ENCODE assay signal across 19 cellular contexts in genomic region chr10:43106256-43107091, GRCh38. TPM values are rescaled to one million over a fixed set of nuclear protein-coding genes. Genes with fewer than 3 reads are reported as not detected.
DNase-seq lines count a peak whose midpoint lies in the region; ATAC-seq and TF ChIP-seq lines count a peak whose summit lies in the region.
"Had no signal": no experiment of that assay in that cellular context is flagged by ENCODE, and none has a peak within 500 bp of the region (broad histone marks: within the 10 kb centered on the region; RNA-seq: fewer than 3 reads in every experiment).

No MANE protein-coding gene starts in this region.

- peak overlapping the region in 5 of 8 donors; percentile 12 to 64 (median 50) for H3K4me3 Mint-ChIP-seq in CD4-positive, alpha-beta memory T cell
- peak overlapping the region; percentile 75 for H3K4me3 Mint-ChIP-seq in activated T-helper 17 cell treated with anti-CD3 and anti-CD28 coated beads, Interleukin-2, amount 50 U/mL, for 72 hours
- H3K4me3 Mint-ChIP-seq in natural killer cell treated with Interleukin-12 subunit alpha and Interleukin-12 subunit beta and Interleukin-15 and Interleukin-18, amount 100 ng/mL, for 72 hours = peak overlapping the region; percentile 15
- H3K4me3 Mint-ChIP-seq in GM23338 = no peak overlapping the region
- H3K4me3 Mint-ChIP-seq: HFFc6; stimulated activated naive CD8-positive, alpha-beta T cell treated with anti-CD3 and anti-CD28 coated beads, Interleukin-15, Interleukin-2, amounts not matched to agents 100 ng/mL and 50 ng/mL, for 24 hours had no signal

- no peaks in the 10 kb centered on the region for H3K9me3 Mint-ChIP-seq in CD4-positive, alpha-beta memory T cell
- H3K9me3 Mint-ChIP-seq in activated T-helper 17 cell treated with anti-CD3 and anti-CD28 coated beads, Interleukin-2, amount 50 U/mL, for 72 hours = no peaks in the 10 kb centered on the region
- H3K9me3 Mint-ChIP-seq in natural killer cell treated with Interleukin-12 subunit alpha and Interleukin-12 subunit beta and Interleukin-15 and Interleukin-18, amount 100 ng/mL, for 72 hours = no peaks in the 10 kb centered on the region
- no peaks in the 10 kb centered on the region for H3K9me3 Mint-ChIP-seq in GM23338
- H3K9me3 Mint-ChIP-seq: HFFc6; stimulated activated naive CD8-positive, alpha-beta T cell treated with anti-CD3 and anti-CD28 coated beads, Interleukin-15, Interleukin-2, amounts not matched to agents 100 ng/mL and 50 ng/mL, for 24 hours; T-cell had no signal

- H3K36me3 ChIP-seq in CD4-positive, alpha-beta memory T cell (ENCODE audit: insufficient read depth, low read length) = no peaks in the 10 kb centered on the region
- no peaks in the 10 kb centered on the region for H3K36me3 ChIP-seq in GM23338 (ENCODE audit: insufficient read depth)
- H3K36me3 ChIP-seq: gastroesophageal sphincter, left ventricle myocardium inferior, sigmoid colon, thyroid gland had no signal

- H3K9me2 ChIP-seq in GM23338 (ENCODE audit: insufficient read depth) = no peaks in the 10 kb centered on the region

- H2AFZ ChIP-seq in GM23338 = no peak overlapping the region

- no peaks in the 10 kb centered on the region for H3F3A ChIP-seq in GM23338 (replicated peaks; ENCODE audit: low read depth)

- intact Hi-C loops in CD4-positive, alpha-beta memory T cell (cut with micrococcal nuclease) = no loop called here

- H3K4me1 ChIP-seq in CD4-positive, alpha-beta memory T cell (ENCODE audit: insufficient read depth, low read length) = peaks cover 15% of the 10 kb centered on the region
- H3K4me1 ChIP-seq in GM23338 (ENCODE audit: insufficient read depth) = no peaks in the 10 kb centered on the region
- H3K4me1 ChIP-seq: Caco-2 had no signal

- no peaks in the 10 kb centered on the region for H3K27me3 ChIP-seq in CD4-positive, alpha-beta memory T cell (ENCODE audit: insufficient read depth, low read length)
- H3K27me3 ChIP-seq in GM23338 (ENCODE audit: insufficient read depth) = peaks cover 20% of the 10 kb centered on the region
- H3K27me3 ChIP-seq: thyroid gland had no signal

- no peaks in the 10 kb centered on the region for H3K9me3 ChIP-seq in CD4-positive, alpha-beta memory T cell (ENCODE audit: control insufficient read depth in 1 of 2, low read length in 2 of 2)
- H3K9me3 ChIP-seq: Caco-2, gastroesophageal sphincter, left ventricle myocardium inferior, sigmoid colon, thyroid gland had no signal

- no peak for DNase-seq in CD4-positive, alpha-beta memory T cell
- no peak for DNase-seq in natural killer cell treated with Interleukin-12 subunit alpha and Interleukin-12 subunit beta and Interleukin-15 and Interleukin-18, amount 100 ng/mL, for 72 hours (ENCODE audit: low spot score)
- no peak for DNase-seq in GM23338 (ENCODE audit: low spot score)
- DNase-seq in NK-92 (lab: John Stamatoyannopoulos, UW; ENCODE audit: unreplicated experiment) = no peak
- no peak for DNase-seq in AG20443 (ENCODE audit: low spot score)
- DNase-seq: Caco-2, DMS79, HFFc6, left ventricle myocardium inferior, NCI-H1436 treated with DMSO at 0.1 percent for 48 hours, NCI-H510A, sigmoid colon had no signal

- H3K27ac Mint-ChIP-seq in CD4-positive, alpha-beta memory T cell = peak overlapping the region in 2 of 7 donors; percentile 12 to 18
- no peak overlapping the region for H3K27ac Mint-ChIP-seq in activated T-helper 17 cell treated with anti-CD3 and anti-CD28 coated beads, Interleukin-2, amount 50 U/mL, for 72 hours
- peak overlapping the region in 1 of 2 donors; percentile 50 for H3K27ac Mint-ChIP-seq in natural killer cell treated with Interleukin-12 subunit alpha and Interleukin-12 subunit beta and Interleukin-15 and Interleukin-18, amount 100 ng/mL, for 72 hours
- no peak overlapping the region for H3K27ac Mint-ChIP-seq in GM23338
- H3K27ac Mint-ChIP-seq: HFFc6; stimulated activated naive CD8-positive, alpha-beta T cell treated with anti-CD3 and anti-CD28 coated beads, Interleukin-15, Interleukin-2, amounts not matched to agents 100 ng/mL and 50 ng/mL, for 24 hours; T-cell had no signal

- H3K79me2 ChIP-seq in GM23338 (replicated peaks; ENCODE audit: insufficient read depth) = no peaks in the 10 kb centered on the region

- H3K4me3 ChIP-seq in CD4-positive, alpha-beta memory T cell (ENCODE audit: low read length in 2 of 2) = no peak overlapping the region
- no peak overlapping the region for H3K4me3 ChIP-seq in GM23338
- H3K4me3 ChIP-seq: thyroid gland had no signal

- H3K36me3 Mint-ChIP-seq in CD4-positive, alpha-beta memory T cell = no peaks in the 10 kb centered on the region
- no peaks in the 10 kb centered on the region for H3K36me3 Mint-ChIP-seq in activated T-helper 17 cell treated with anti-CD3 and anti-CD28 coated beads, Interleukin-2, amount 50 U/mL, for 72 hours (ENCODE audit: low read depth)
- no peaks in the 10 kb centered on the region for H3K36me3 Mint-ChIP-seq in natural killer cell treated with Interleukin-12 subunit alpha and Interleukin-12 subunit beta and Interleukin-15 and Interleukin-18, amount 100 ng/mL, for 72 hours
- H3K36me3 Mint-ChIP-seq in GM23338 (ENCODE audit: low read depth) = no peaks in the 10 kb centered on the region
- H3K36me3 Mint-ChIP-seq: T-cell had no signal

- no peak overlapping the region for H3K4me2 ChIP-seq in GM23338

- H3K27me3 Mint-ChIP-seq in CD4-positive, alpha-beta memory T cell = peaks cover 13 to 16% of the 10 kb centered on the region in 2 donors
- H3K27me3 Mint-ChIP-seq in activated T-helper 17 cell treated with anti-CD3 and anti-CD28 coated beads, Interleukin-2, amount 50 U/mL, for 72 hours = peaks cover 13% of the 10 kb centered on the region
- H3K27me3 Mint-ChIP-seq in natural killer cell treated with Interleukin-12 subunit alpha and Interleukin-12 subunit beta and Interleukin-15 and Interleukin-18, amount 100 ng/mL, for 72 hours = peaks cover 11 to 14% of the 10 kb centered on the region in 2 donors
- peaks cover 28% of the 10 kb centered on the region for H3K27me3 Mint-ChIP-seq in GM23338 (ENCODE audit: insufficient read depth, low read depth, poor library complexity)

- no peaks in the 10 kb centered on the region for H4K20me1 ChIP-seq in GM23338 (replicated peaks; ENCODE audit: insufficient read depth)

- peaks cover 5 to 13% (median 7%) of the 10 kb centered on the region in 4 donors for H3K4me1 Mint-ChIP-seq in CD4-positive, alpha-beta memory T cell
- H3K4me1 Mint-ChIP-seq in activated T-helper 17 cell treated with anti-CD3 and anti-CD28 coated beads, Interleukin-2, amount 50 U/mL, for 72 hours = peaks cover 8% of the 10 kb centered on the region
- peaks cover 0 to 12% of the 10 kb centered on the region in 2 donors for H3K4me1 Mint-ChIP-seq in natural killer cell treated with Interleukin-12 subunit alpha and Interleukin-12 subunit beta and Interleukin-15 and Interleukin-18, amount 100 ng/mL, for 72 hours (ENCODE audit: low read depth in 2 of 2)
- no peaks in the 10 kb centered on the region for H3K4me1 Mint-ChIP-seq in GM23338

- POLR2A ChIA-PET in CD4-positive, alpha-beta memory T cell (lab: Charles Lee; ENCODE audit: partially characterized antibody) = interaction anchor here (1.8 kb wide), 1 partner anchor 31 kb away, joined by 6 read pairs; the partner anchor contains the start of gene CSGALNACT2

- no peak for ATAC-seq in activated T-helper 17 cell treated with anti-CD3 and anti-CD28 coated beads, Interleukin-2, amount 50 U/mL, for 72 hours (replicated peaks)
- no peak for ATAC-seq in natural killer cell treated with Interleukin-12 subunit alpha and Interleukin-12 subunit beta and Interleukin-15 and Interleukin-18, amount 100 ng/mL, for 72 hours
- no peak for ATAC-seq in GM23338

- TF ChIP-seq CTCF in C4-2B (conservative IDR thresholded peaks at IDR 0.05) (no peak), GM23338 (conservative IDR thresholded peaks at IDR 0.05; ENCODE audit: low read depth in 2 of 2) (no peak)

- peak overlapping the region; percentile 54 for H3K27ac ChIP-seq in C4-2B
- no peak overlapping the region for H3K27ac ChIP-seq in CD4-positive, alpha-beta memory T cell (ENCODE audit: low read depth, low read length)
- H3K27ac ChIP-seq in GM23338 (ENCODE audit: low read depth) = no peak overlapping the region
- H3K27ac ChIP-seq: coronary artery, gastroesophageal sphincter, left ventricle myocardium inferior, sigmoid colon, thyroid gland had no signal

- CTCF ChIA-PET in CD4-positive, alpha-beta memory T cell (lab: Charles Lee; ENCODE audit: partially characterized antibody) = interaction anchor here (2.1 kb wide), 1 partner anchor 353 kb away, joined by 14 read pairs; no protein-coding TSS in a partner anchor

TF ChIP-seq in GM23338, 12 proteins besides CTCF, POLR2A, EP300 and RAD21 (continues in another document):
- TF ChIP-seq ZNF114 (CRISPR knock-in tag; IDR thresholded peaks at IDR 0.05) = no peak
- TF ChIP-seq ETS1 (IDR thresholded peaks at IDR 0.05) = no peak

RNA-seq across cellular contexts. Expression of gene RET, which starts 29.6 kb away (rescaled TPM):
- total RNA-seq in CD4-positive, alpha-beta memory T cell = not detected
- polyA plus RNA-seq in CD4-positive, alpha-beta memory T cell = not detected
- total RNA-seq in activated T-helper 17 cell treated with anti-CD3 and anti-CD28 coated beads, Interleukin-2, amount 50 U/mL, for 72 hours = under 1 TPM in 1 of 2 donors, not detected in 1; 0.24 TPM
- not detected for total RNA-seq in natural killer cell treated with Interleukin-12 subunit alpha and Interleukin-12 subunit beta and Interleukin-15 and Interleukin-18, amount 100 ng/mL, for 72 hours
- total RNA-seq in GM23338 (2014; rRNA removed; shearing (Covaris generic)) = 6.7 and 9.8 TPM in 2 replicates
- 3.8 and 5.5 TPM in 2 replicates for polyA plus RNA-seq in GM23338 (2016; fragmentation: Nextera tagmentation; extraction: Ambion mirVana)
- total RNA-seq: Caco-2 had no signal

RNA-seq across cellular contexts. Expression of gene CSGALNACT2, which starts 31.8 kb away (rescaled TPM):
- total RNA-seq in CD4-positive, alpha-beta memory T cell = 10 to 100 TPM; 45.3 to 48.2 TPM
- 10 to 100 TPM; 21.1 to 23.5 TPM for polyA plus RNA-seq in CD4-positive, alpha-beta memory T cell
- total RNA-seq in activated T-helper 17 cell treated with anti-CD3 and anti-CD28 coated beads, Interleukin-2, amount 50 U/mL, for 72 hours = 10 to 100 TPM; 31.6 to 36.3 TPM
- 10 to 100 TPM; 31.4 to 41.3 TPM for total RNA-seq in natural killer cell treated with Interleukin-12 subunit alpha and Interleukin-12 subunit beta and Interleukin-15 and Interleukin-18, amount 100 ng/mL, for 72 hours
- total RNA-seq in GM23338 (2014; rRNA removed; shearing (Covaris generic)) = 3.7 and 4.6 TPM in 2 replicates
- polyA plus RNA-seq in GM23338 (2016; fragmentation: Nextera tagmentation; extraction: Ambion mirVana) = 2.4 and 3.0 TPM in 2 replicates
